9 cellular contexts compared by ENCODE assay signal in the genomic region with DNA sequence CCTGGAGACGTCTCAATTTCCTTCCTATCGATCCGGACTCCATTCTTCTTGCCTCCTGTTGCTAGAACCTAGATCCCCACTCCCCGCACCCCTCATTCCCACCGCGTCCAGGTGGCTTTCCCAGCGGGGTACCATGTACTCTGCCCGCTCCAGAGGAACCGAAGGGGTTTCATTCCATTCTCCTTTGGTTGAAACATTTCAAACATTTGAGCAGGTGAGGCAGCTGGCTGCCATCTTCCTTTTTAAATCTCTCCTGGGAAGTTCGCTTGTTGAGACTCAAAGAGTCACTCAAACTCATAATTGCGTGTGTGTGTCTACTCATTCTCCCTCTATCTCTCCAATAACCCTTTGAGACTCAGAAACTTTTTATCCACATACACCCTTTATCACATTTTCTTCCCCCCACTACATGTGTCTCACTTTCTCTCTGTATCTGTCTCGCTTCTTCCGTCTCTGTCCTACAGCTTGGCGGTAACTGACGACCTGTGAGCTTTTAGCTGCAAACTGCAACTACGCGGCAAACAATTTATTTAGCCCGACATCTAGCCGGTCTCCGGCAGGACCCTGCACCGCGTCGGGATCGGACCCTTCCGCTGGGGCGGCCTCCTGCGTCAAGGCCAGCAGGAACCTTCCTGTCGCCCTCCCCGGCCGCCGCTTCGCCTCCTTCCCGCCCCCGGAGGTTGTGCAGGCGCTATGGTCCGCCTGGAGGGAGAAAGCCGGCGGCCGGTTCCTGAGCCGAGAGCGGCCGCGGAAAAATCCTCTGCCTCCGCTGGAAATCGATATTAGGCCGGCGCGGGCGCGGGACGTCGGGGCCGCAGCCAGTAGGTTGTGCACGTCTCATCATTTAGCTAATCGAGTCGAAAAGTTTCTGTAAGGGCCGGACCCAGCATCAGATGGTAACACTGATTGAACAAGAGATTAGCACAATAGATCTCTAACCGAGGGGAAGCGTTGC. TPM values are rescaled to one million over a fixed set of nuclear protein-coding genes. Genes with fewer than 3 reads are reported as not detected.
DNase-seq lines count a peak whose midpoint lies in the region; ATAC-seq and TF ChIP-seq lines count a peak whose summit lies in the region.
"Had no signal": no experiment of that assay in that cellular context is flagged by ENCODE, and none has a peak within 500 bp of the region (broad histone marks: within the 10 kb centered on the region; RNA-seq: fewer than 3 reads in every experiment).

No MANE protein-coding gene starts in this region.

- peaks cover 25% of the 10 kb centered on the region for H3K4me1 ChIP-seq in CD4-positive, alpha-beta memory T cell (ENCODE audit: insufficient read depth, low read length)
- H3K4me1 ChIP-seq in HUES48 (ENCODE audit: control insufficient read depth, insufficient read depth, low read length) = peaks cover 39% of the 10 kb centered on the region
- H3K4me1 ChIP-seq in testis = peaks cover 14% of the 10 kb centered on the region

- no peak for ATAC-seq in natural killer cell treated with Interleukin-12 subunit alpha and Interleukin-12 subunit beta and Interleukin-15 and Interleukin-18, amount 100 ng/mL, for 72 hours

- peak overlapping the region in 6 of 7 donors; percentile 16 to 94 (median 82) for H3K27ac Mint-ChIP-seq in CD4-positive, alpha-beta memory T cell
- peak overlapping the region in 1 of 2 donors; percentile 32 for H3K27ac Mint-ChIP-seq in natural killer cell treated with Interleukin-12 subunit alpha and Interleukin-12 subunit beta and Interleukin-15 and Interleukin-18, amount 100 ng/mL, for 72 hours

- H3K4me1 Mint-ChIP-seq in CD4-positive, alpha-beta memory T cell = peaks cover 14 to 47% (median 30%) of the 10 kb centered on the region in 4 donors
- peaks cover 18 to 27% of the 10 kb centered on the region in 2 donors for H3K4me1 Mint-ChIP-seq in natural killer cell treated with Interleukin-12 subunit alpha and Interleukin-12 subunit beta and Interleukin-15 and Interleukin-18, amount 100 ng/mL, for 72 hours (ENCODE audit: low read depth in 2 of 2)

- WGBS in testis, 2 donors = 7 to 15% methylated on average over 19 to 57 of the region's 59 CpGs

- H3K27me3 Mint-ChIP-seq in CD4-positive, alpha-beta memory T cell = peaks cover 60 to 61% of the 10 kb centered on the region in 2 donors
- H3K27me3 Mint-ChIP-seq in natural killer cell treated with Interleukin-12 subunit alpha and Interleukin-12 subunit beta and Interleukin-15 and Interleukin-18, amount 100 ng/mL, for 72 hours = peaks cover 40 to 63% of the 10 kb centered on the region in 2 donors

- peaks cover 3 to 49% (median 36%) of the 10 kb centered on the region in 8 donors for H3K9me3 Mint-ChIP-seq in CD4-positive, alpha-beta memory T cell
- peaks cover 9% of the 10 kb centered on the region for H3K9me3 Mint-ChIP-seq in natural killer cell treated with Interleukin-12 subunit alpha and Interleukin-12 subunit beta and Interleukin-15 and Interleukin-18, amount 100 ng/mL, for 72 hours

- H3K9ac ChIP-seq in HUES48 (ENCODE audit: low read depth, low read length) = peak overlapping the region; percentile 32

- no peak overlapping the region for H3K4me3 ChIP-seq in CD4-positive, alpha-beta memory T cell (ENCODE audit: low read length in 2 of 2)
- peak overlapping the region; percentile 81 for H3K4me3 ChIP-seq in HUES48 (ENCODE audit: low read depth, low read length)
- H3K4me3 ChIP-seq in coronary artery = peak overlapping the region; percentile 45
- H3K4me3 ChIP-seq in testis = no peak overlapping the region

- peaks cover 10 to 20% of the 10 kb centered on the region in 2 donors for H3K36me3 Mint-ChIP-seq in CD4-positive, alpha-beta memory T cell
- H3K36me3 Mint-ChIP-seq in natural killer cell treated with Interleukin-12 subunit alpha and Interleukin-12 subunit beta and Interleukin-15 and Interleukin-18, amount 100 ng/mL, for 72 hours = peaks cover 20% of the 10 kb centered on the region

- H3K9me3 ChIP-seq in CD4-positive, alpha-beta memory T cell (ENCODE audit: control insufficient read depth in 1 of 2, low read length in 2 of 2) = peaks cover 0 to 7% of the 10 kb centered on the region in 2 donors
- no peaks in the 10 kb centered on the region for H3K9me3 ChIP-seq in HUES48 (ENCODE audit: control insufficient read depth, insufficient read depth, low read length)
- no peaks in the 10 kb centered on the region for H3K9me3 ChIP-seq in testis

- TF ChIP-seq CTCF in coronary artery (IDR thresholded peaks at IDR 0.05) (no peak), testis (IDR thresholded peaks at IDR 0.05) (no peak)

- H3K27ac ChIP-seq in CD4-positive, alpha-beta memory T cell (ENCODE audit: low read depth, low read length) = no peak overlapping the region
- H3K27ac ChIP-seq in HUES48 (ENCODE audit: low read depth, low read length) (no peak overlapping the region), coronary artery (no peak overlapping the region), testis (no peak overlapping the region)

- POLR2A ChIA-PET in CD4-positive, alpha-beta memory T cell (lab: Charles Lee; ENCODE audit: partially characterized antibody) = interaction anchor here (0.9 to 1.8 kb wide), 2 partner anchors 9 to 11 kb away, joined by 3 to 8 read pairs; no protein-coding TSS in a partner anchor

- TF ChIP-seq POLR2A in testis (IDR thresholded peaks at IDR 0.05) = no peak

- peaks cover 65% of the 10 kb centered on the region for H3K27me3 ChIP-seq in CD4-positive, alpha-beta memory T cell (ENCODE audit: insufficient read depth, low read length)
- H3K27me3 ChIP-seq in HUES48 (ENCODE audit: control insufficient read depth, insufficient read depth, low read length) (peaks cover 65% of the 10 kb centered on the region), testis (no peaks in the 10 kb centered on the region)

- intact Hi-C loops in CD4-positive, alpha-beta memory T cell (cut with micrococcal nuclease) = loop anchor here (5.0 kb wide), 2 partner anchors 203 to 273 kb away; a partner anchor contains a TSS
- intact Hi-C loops in testis (cut with DNase I; ENCODE audit: low total_unique reads) = no loop called here

- DNase-seq in CD4-positive, alpha-beta memory T cell = peak in 2 of 5 donors; percentile 20 to 30
- DNase-seq in coronary artery (ENCODE audit: low spot score) (no peak), 8988T (no peak), midbrain (lab: John Stamatoyannopoulos, UW) (no peak), middle frontal gyrus (ENCODE audit: extremely low spot score, low spot score) (no peak), testis (no peak)
- DNase-seq in natural killer cell treated with Interleukin-12 subunit alpha and Interleukin-12 subunit beta and Interleukin-15 and Interleukin-18, amount 100 ng/mL, for 72 hours (ENCODE audit: low spot score) = no peak
- DNase-seq: NCI-H345 had no signal

- no peaks in the 10 kb centered on the region for H3K36me3 ChIP-seq in CD4-positive, alpha-beta memory T cell (ENCODE audit: insufficient read depth, low read length)
- H3K36me3 ChIP-seq in HUES48 (ENCODE audit: control insufficient read depth, insufficient read depth, low read length) (no peaks in the 10 kb centered on the region), testis (ENCODE audit: low read depth, missing control alignments) (no peaks in the 10 kb centered on the region)

- CTCF ChIA-PET in CD4-positive, alpha-beta memory T cell (lab: Charles Lee; ENCODE audit: partially characterized antibody) = no interaction called here

- H3K4me3 Mint-ChIP-seq in CD4-positive, alpha-beta memory T cell = peak overlapping the region; percentile 0 to 64 (median 56)
- H3K4me3 Mint-ChIP-seq in natural killer cell treated with Interleukin-12 subunit alpha and Interleukin-12 subunit beta and Interleukin-15 and Interleukin-18, amount 100 ng/mL, for 72 hours = peak overlapping the region; percentile 49

RNA-seq across cellular contexts. Expression of a gene that starts 3.0 kb away (rescaled TPM):
- total RNA-seq in CD4-positive, alpha-beta memory T cell = not detected
- polyA plus RNA-seq in CD4-positive, alpha-beta memory T cell = not detected
- total RNA-seq in natural killer cell treated with Interleukin-12 subunit alpha and Interleukin-12 subunit beta and Interleukin-15 and Interleukin-18, amount 100 ng/mL, for 72 hours = not detected
- 1 to 10 TPM in 1 of 2 donors, under 1 TPM in 1; 0.37 to 3.5 TPM for total RNA-seq in testis
- polyA plus RNA-seq in testis (ENCODE audit: insufficient read depth, low read depth, low replicate concordance) = 0.69 TPM

RNA-seq across cellular contexts. Expression of a gene that starts 48.1 kb away (rescaled TPM):
- total RNA-seq in CD4-positive, alpha-beta memory T cell = 10 to 100 TPM; 27.6 to 28.4 TPM
- polyA plus RNA-seq in CD4-positive, alpha-beta memory T cell = 10 to 100 TPM; 21.9 to 22.0 TPM
- total RNA-seq in natural killer cell treated with Interleukin-12 subunit alpha and Interleukin-12 subunit beta and Interleukin-15 and Interleukin-18, amount 100 ng/mL, for 72 hours = 10 to 100 TPM; 18.3 to 21.3 TPM
- 1 to 10 TPM; 9.9 to 10.0 TPM for total RNA-seq in testis
- polyA plus RNA-seq in testis (ENCODE audit: insufficient read depth, low read depth, low replicate concordance) = 7.8 TPM

Comparison
In these comparisons a context has a peak if more than half of its experiments do, and no peak if none do; other contexts are left out.
1. H3K4me3 ChIP-seq: peak in HUES48 (single experiment) and coronary artery (single experiment); none in CD4-positive, alpha-beta memory T cell (0 of 2) and testis (0 of 2).